In genomic region chr2:26540977-26541376, GRCh38 we compare ENCODE assay signal across 21 cellular contexts.
DNase-seq lines count a peak whose midpoint lies in the region; TF ChIP-seq lines count a peak whose summit lies in the region.
"Had no signal": no experiment of that assay in that cellular context is flagged by ENCODE, and none has a peak within 500 bp of the region (broad histone marks: within the 10 kb centered on the region; RNA-seq: fewer than 3 reads in every experiment).

No MANE protein-coding gene starts in this region.

- H3K27me3 ChIP-seq in H7 (ENCODE audit: control insufficient read depth, insufficient read depth, low read length), result no peaks in the 10 kb centered on the region
- H3K27me3 ChIP-seq: breast epithelium, right lobe of liver had no signal

- H3K4me3 ChIP-seq in H7 (ENCODE audit: insufficient read depth, low read depth, low read length), result no peak overlapping the region
- peak overlapping the region; percentile 15; the same call in 1 of the 2 replicates for H3K4me3 ChIP-seq in iPS-18c (ENCODE audit: insufficient read depth, low read depth, low read length)
- H3K4me3 ChIP-seq: breast epithelium, K562, left ventricle myocardium inferior, right lobe of liver, SJSA1, thoracic aorta had no signal

- DNase-seq in DMS153 (lab: John Stamatoyannopoulos, UW) (peak; percentile 39), DMS153 treated with DMSO at 0.1 percent for 48 hours (lab: John Stamatoyannopoulos, UW; ENCODE audit: unreplicated experiment) (no peak), H7 (peak; percentile 73), NCI-H345 treated with DMSO at 0.1 percent for 48 hours (lab: John Stamatoyannopoulos, UW; ENCODE audit: unreplicated experiment) (peak; percentile 62), GM13976 (ENCODE audit: low spot score) (no peak), retina (no peak)
- no peak for DNase-seq in activated CD4-positive, alpha-beta T cell treated with anti-CD3 and anti-CD28 coated beads for 4 hours
- DNase-seq: activated CD4-positive, alpha-beta T cell treated with anti-CD3 and anti-CD28 coated beads for 48 hours; left ventricle myocardium inferior; mesenchymal stem cell; NCI-H82; RPMI8226; stimulated activated CD8-positive, alpha-beta memory T cell treated with anti-CD3 and anti-CD28 coated beads, Interleukin-4, amount 100 ng/mL, for 48 hours; stimulated activated naive CD8-positive, alpha-beta T cell treated with anti-CD3 and anti-CD28 coated beads, Interleukin-15, amount 100 ng/mL, for 72 hours; T1000 had no signal

- no peaks in the 10 kb centered on the region for H3K9me3 ChIP-seq in iPS-18c (ENCODE audit: control insufficient read depth, insufficient read depth, low read length)
- H3K9me3 ChIP-seq: breast epithelium, left ventricle myocardium inferior, right lobe of liver, SJSA1, thoracic aorta had no signal

- in situ Hi-C loops in GM13976 (cut with MboI; ENCODE audit: low sequenced_read_pairs, unreplicated experiment), result no loop called here

- TF ChIP-seq CTCF in GM13976 (IDR thresholded peaks at IDR 0.05; ENCODE audit: borderline replicate concordance, control extremely low read depth, extremely low read depth, insufficient read depth, missing control alignments), result no peak

- no peaks in the 10 kb centered on the region for H3K36me3 ChIP-seq in H7 (replicated peaks; ENCODE audit: control insufficient read depth, insufficient read depth, low read length)
- H3K36me3 ChIP-seq: breast epithelium, left ventricle myocardium inferior, right lobe of liver, SJSA1, thoracic aorta had no signal

Comparison
In these comparisons a context has a peak if more than half of its experiments do, and no peak if none do; other contexts are left out.
1. DNase-seq: peak in DMS153 (single experiment), H7 (single experiment) and NCI-H345 treated with DMSO at 0.1 percent for 48 hours (single experiment); none in DMS153 treated with DMSO at 0.1 percent for 48 hours (single experiment), GM13976 (single experiment), retina (single experiment) and activated CD4-positive, alpha-beta T cell treated with anti-CD3 and anti-CD28 coated beads for 4 hours (0 of 2).